In genomic region chr1:90486134-90486824, GRCh38 we compare ENCODE assay signal across 17 cellular contexts.
"Had no signal": no experiment of that assay in that cellular context is flagged by ENCODE, and none has a peak within 500 bp of the region (broad histone marks: within the 10 kb centered on the region; RNA-seq: fewer than 3 reads in every experiment).

No MANE protein-coding gene starts in this region.

- H3K27ac ChIP-seq: body of pancreas, psoas muscle, right lobe of liver, thoracic aorta, upper lobe of right lung had no signal

- H3K4me1 ChIP-seq: body of pancreas, psoas muscle, right lobe of liver, upper lobe of right lung had no signal

- H3K27me3 Mint-ChIP-seq: activated B cell treated with CpG ODN at 0.5 μM for 24 hours had no signal

- H3K9me3 ChIP-seq: body of pancreas, psoas muscle, right lobe of liver, thoracic aorta, upper lobe of right lung had no signal

- DNase-seq: activated B cell treated with CpG ODN at 0.5 μM for 24 hours; activated CD4-positive, alpha-beta T cell treated with anti-CD3 and anti-CD28 coated beads for 48 hours; activated CD8-positive, alpha-beta memory T cell treated with anti-CD3 and anti-CD28 coated beads, Interleukin-2, amount 50 U/mL, for 4 hours; activated CD8-positive, alpha-beta T cell treated with anti-CD3 and anti-CD28 coated beads, Interleukin-2, amount 10 ng/mL, durations not matched to agents 7 days and 5 days; activated gamma-delta T cell treated with Interleukin-2 at 50 U/mL for 16 hours; activated naive CD8-positive, alpha-beta T cell treated with anti-CD3 and anti-CD28 coated beads for 36 hours; activated T-cell treated with anti-CD3 and anti-CD28 coated beads, Interleukin-2, amount 50 U/mL, for 48 hours; amygdala; body of pancreas; caudate nucleus; psoas muscle; right lobe of liver; upper lobe of right lung had no signal

- H3K27ac Mint-ChIP-seq: activated B cell treated with CpG ODN at 0.5 μM for 24 hours; activated CD8-positive, alpha-beta T cell treated with anti-CD3 and anti-CD28 coated beads, Interleukin-2, amount 10 ng/mL, durations not matched to agents 7 days and 5 days; activated naive CD8-positive, alpha-beta T cell treated with anti-CD3 and anti-CD28 coated beads for 36 hours; stimulated activated naive CD8-positive, alpha-beta T cell treated with anti-CD3 and anti-CD28 coated beads, Interleukin-15, Interleukin-2, amounts not matched to agents 100 ng/mL and 50 ng/mL, for 24 hours had no signal

- H3K36me3 Mint-ChIP-seq: activated naive CD8-positive, alpha-beta T cell treated with anti-CD3 and anti-CD28 coated beads for 36 hours had no signal

- ATAC-seq: activated CD8-positive, alpha-beta T cell treated with anti-CD3 and anti-CD28 coated beads, Interleukin-2, amount 10 ng/mL, durations not matched to agents 7 days and 5 days; body of pancreas; left lobe of liver; psoas muscle; right lobe of liver; upper lobe of right lung had no signal

- H3K4me1 Mint-ChIP-seq: activated B cell treated with CpG ODN at 0.5 μM for 24 hours; activated naive CD8-positive, alpha-beta T cell treated with anti-CD3 and anti-CD28 coated beads for 36 hours; neural crest cell had no signal

- H3K9me3 Mint-ChIP-seq: activated B cell treated with CpG ODN at 0.5 μM for 24 hours; activated naive CD8-positive, alpha-beta T cell treated with anti-CD3 and anti-CD28 coated beads for 36 hours; neural crest cell; stimulated activated naive CD8-positive, alpha-beta T cell treated with anti-CD3 and anti-CD28 coated beads, Interleukin-15, Interleukin-2, amounts not matched to agents 100 ng/mL and 50 ng/mL, for 24 hours had no signal

- H3K27me3 ChIP-seq: body of pancreas, right lobe of liver, upper lobe of right lung had no signal

- H3K4me3 Mint-ChIP-seq: activated B cell treated with CpG ODN at 0.5 μM for 24 hours; activated CD8-positive, alpha-beta T cell treated with anti-CD3 and anti-CD28 coated beads, Interleukin-2, amount 10 ng/mL, durations not matched to agents 7 days and 5 days; activated naive CD8-positive, alpha-beta T cell treated with anti-CD3 and anti-CD28 coated beads for 36 hours; neural crest cell; stimulated activated naive CD8-positive, alpha-beta T cell treated with anti-CD3 and anti-CD28 coated beads, Interleukin-15, Interleukin-2, amounts not matched to agents 100 ng/mL and 50 ng/mL, for 24 hours had no signal

- H3K4me3 ChIP-seq: body of pancreas, psoas muscle, right lobe of liver, thoracic aorta, upper lobe of right lung had no signal

- H3K36me3 ChIP-seq: right lobe of liver, thoracic aorta, upper lobe of right lung had no signal
